Comparison of ENCODE assay signal across 1 cellular context in the genomic region with DNA sequence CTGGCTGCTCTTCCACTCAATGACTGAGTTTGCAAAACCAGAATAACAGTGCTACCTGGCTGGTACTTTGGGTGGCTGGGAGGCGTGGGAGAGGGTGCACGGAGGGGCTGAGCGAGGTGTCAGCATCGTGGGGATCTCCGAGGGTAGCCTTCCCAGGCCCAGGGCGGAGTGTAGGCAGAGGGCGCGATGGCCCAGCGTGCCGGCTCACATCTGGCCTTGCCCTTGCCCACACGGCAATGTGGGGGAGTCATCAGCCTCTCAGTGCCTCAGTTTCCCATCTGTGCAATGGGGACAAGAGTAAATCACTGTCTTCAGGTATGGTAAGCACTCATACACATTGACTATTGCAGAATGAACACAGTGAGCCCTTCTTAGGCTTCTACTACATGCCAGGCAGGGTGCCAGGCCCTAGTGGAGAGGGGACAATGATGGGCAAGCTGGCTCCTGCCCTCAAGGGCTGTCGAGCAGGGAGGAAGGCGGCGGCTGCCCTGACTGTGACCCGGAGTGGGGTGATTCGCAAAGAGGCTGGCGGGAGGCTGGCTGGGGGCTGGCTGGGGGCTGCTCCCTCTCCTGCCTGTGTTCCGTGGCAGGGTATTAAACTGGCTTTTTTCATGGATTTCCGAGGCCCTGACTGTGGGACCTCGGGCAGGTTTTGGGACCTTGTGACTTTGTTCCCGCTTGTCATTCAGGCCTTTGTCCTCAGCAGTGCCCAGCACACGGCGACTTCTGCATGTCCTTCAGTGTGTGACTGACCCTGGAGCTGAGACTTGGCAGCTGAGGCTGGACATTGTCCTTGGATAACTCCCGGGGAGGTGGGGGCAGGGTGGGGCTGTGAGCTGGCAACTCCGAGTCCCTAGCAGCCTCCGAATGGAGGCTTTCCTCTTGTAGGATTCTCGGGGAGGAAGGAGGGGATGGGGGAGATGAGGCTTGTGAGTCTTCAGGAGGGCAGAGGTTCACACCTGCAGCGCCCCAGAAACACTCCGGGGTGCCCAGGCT.
TF ChIP-seq lines count a peak whose summit lies in the region.

No MANE protein-coding gene starts in this region.

TF ChIP-seq in SK-N-SH treated with all-trans-retinoic acid at 6 μM for 48 hours, 23 proteins besides CTCF, POLR2A, EP300 and RAD21 (continued from another document):
- TF ChIP-seq, protein P1, sequence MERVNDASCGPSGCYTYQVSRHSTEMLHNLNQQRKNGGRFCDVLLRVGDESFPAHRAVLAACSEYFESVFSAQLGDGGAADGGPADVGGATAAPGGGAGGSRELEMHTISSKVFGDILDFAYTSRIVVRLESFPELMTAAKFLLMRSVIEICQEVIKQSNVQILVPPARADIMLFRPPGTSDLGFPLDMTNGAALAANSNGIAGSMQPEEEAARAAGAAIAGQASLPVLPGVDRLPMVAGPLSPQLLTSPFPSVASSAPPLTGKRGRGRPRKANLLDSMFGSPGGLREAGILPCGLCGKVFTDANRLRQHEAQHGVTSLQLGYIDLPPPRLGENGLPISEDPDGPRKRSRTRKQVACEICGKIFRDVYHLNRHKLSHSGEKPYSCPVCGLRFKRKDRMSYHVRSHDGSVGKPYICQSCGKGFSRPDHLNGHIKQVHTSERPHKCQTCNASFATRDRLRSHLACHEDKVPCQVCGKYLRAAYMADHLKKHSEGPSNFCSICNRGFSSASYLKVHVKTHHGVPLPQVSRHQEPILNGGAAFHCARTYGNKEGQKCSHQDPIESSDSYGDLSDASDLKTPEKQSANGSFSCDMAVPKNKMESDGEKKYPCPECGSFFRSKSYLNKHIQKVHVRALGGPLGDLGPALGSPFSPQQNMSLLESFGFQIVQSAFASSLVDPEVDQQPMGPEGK (CRISPR knock-in tag; IDR thresholded peaks at IDR 0.05; ENCODE audit: borderline replicate concordance), result no peak
- TF ChIP-seq RARB (CRISPR knock-in tag; IDR thresholded peaks at IDR 0.05), result no peak
- TF ChIP-seq TOX (CRISPR knock-in tag; IDR thresholded peaks at IDR 0.05; ENCODE audit: borderline replicate concordance), result no peak
TF ChIP-seq in SK-N-SH treated with all-trans-retinoic acid at 6 μM for 48 hours: peak in this region for 0.
